ENCODE assay signal across 10 cellular contexts in genomic region chr5:61290815-61291214, GRCh38. TPM values are rescaled to one million over a fixed set of nuclear protein-coding genes. Genes with fewer than 3 reads are reported as not detected.
DNase-seq lines count a peak whose midpoint lies in the region; ATAC-seq, FAIRE-seq and TF ChIP-seq lines count a peak whose summit lies in the region.
"Had no signal": no experiment of that assay in that cellular context is flagged by ENCODE, and none has a peak within 500 bp of the region (broad histone marks: within the 10 kb centered on the region; RNA-seq: fewer than 3 reads in every experiment).

No MANE protein-coding gene starts in this region.

- in situ Hi-C loops in K562 (cut with MboI) = no loop called here

- DNase-seq in NCI-H146 treated with DMSO at 0.1 percent for 48 hours (lab: John Stamatoyannopoulos, UW; ENCODE audit: unreplicated experiment) = peak; percentile 32
- no peak for DNase-seq in K562 (ENCODE audit: extremely low read depth in 1 of 4, low spot score in 3 of 4)
- no peak for DNase-seq in lower lobe of right lung
- no peak for DNase-seq in type B pancreatic cell (ENCODE audit: extremely low spot score, unreplicated experiment)
- no peak for DNase-seq in UCSD-AML1 (lab: John Stamatoyannopoulos, UW; ENCODE audit: unreplicated experiment)
- no peak for DNase-seq in activated effector memory CD4-positive, alpha-beta T cell treated with anti-CD3 and anti-CD28 coated beads, Interleukin-2, amount 50 U/mL, for 16 hours
- DNase-seq: DMS79 treated with DMSO at 0.1 percent for 48 hours had no signal

- peaks cover 3% of the 10 kb centered on the region for H3K36me3 Mint-ChIP-seq in type B pancreatic cell

- no peaks in the 10 kb centered on the region for H3K79me2 ChIP-seq in K562 (ENCODE audit: control insufficient read depth, insufficient read depth, low read length)

- peaks cover 5% of the 10 kb centered on the region for H3K9me3 Mint-ChIP-seq in type B pancreatic cell

- H3K36me3 ChIP-seq in K562 (ENCODE audit: control insufficient read depth, insufficient read depth, low read length) (no peaks in the 10 kb centered on the region), lower lobe of right lung (no peaks in the 10 kb centered on the region)

- POLR2A ChIA-PET in K562 (lab: Yijun Ruan, JAX) = interaction anchor here (1.0 kb wide), 1 partner anchor 20 kb away, joined by 3 read pairs; no protein-coding TSS in a partner anchor

- peak overlapping the region; percentile 30 for H3K4me3 Mint-ChIP-seq in type B pancreatic cell
- H3K4me3 Mint-ChIP-seq: dendritic cell treated with granulocyte-macrophage colony-stimulating factor and Interleukin-4, amounts not matched to agents 40 ng/mL and 50 ng/mL, for 4 days had no signal

- peaks cover 10% of the 10 kb centered on the region for H3K4me1 Mint-ChIP-seq in type B pancreatic cell (ENCODE audit: unreplicated experiment)

- H3K27me3 ChIP-seq in K562 (ENCODE audit: control insufficient read depth in 2 of 2, insufficient read depth in 2 of 2, low read length in 2 of 2) (peaks cover 3 to 17% of the 10 kb centered on the region in 2 experiments; a peak in 4 of 5 replicates), lower lobe of right lung (ENCODE audit: low read depth) (no peaks in the 10 kb centered on the region)

- peak overlapping the region; percentile 3 for H3K27ac Mint-ChIP-seq in type B pancreatic cell
- H3K27ac Mint-ChIP-seq: dendritic cell treated with granulocyte-macrophage colony-stimulating factor and Interleukin-4, amounts not matched to agents 40 ng/mL and 50 ng/mL, for 4 days had no signal

- ATAC-seq in K562 = no peak
- peak; percentile 31 to 66 for ATAC-seq in lower lobe of right lung
- ATAC-seq in GM18867 (IDR thresholded peaks at IDR 0.05; ENCODE audit: unreplicated experiment) = no peak
- ATAC-seq: Panc1 had no signal

- TF ChIP-seq CTCF in K562 (IDR thresholded peaks at IDR 0.05 in 2 of 3, conservative IDR thresholded peaks at IDR 0.05 in 1 of 3; ENCODE audit: insufficient read depth in 2 of 3, low read depth in 1 of 3, low read length in 3 of 3) = no peak
- no peak for TF ChIP-seq CTCF in lower lobe of right lung (IDR thresholded peaks at IDR 0.05)
- TF ChIP-seq CTCF in type B pancreatic cell (conservative IDR thresholded peaks at IDR 0.05) = no peak

- H3K27me3 Mint-ChIP-seq in type B pancreatic cell = no peaks in the 10 kb centered on the region
- H3K27me3 Mint-ChIP-seq: dendritic cell treated with granulocyte-macrophage colony-stimulating factor and Interleukin-4, amounts not matched to agents 40 ng/mL and 50 ng/mL, for 4 days had no signal

- no peak for FAIRE-seq in K562 (lab: Jason Lieb, UNC)

- TF ChIP-seq EP300 in K562 (IDR thresholded peaks at IDR 0.05; ENCODE audit: low read length) = no peak

- CTCF ChIA-PET in K562 (lab: Yijun Ruan, JAX; ENCODE audit: low intra/inter-chr PET ratio) = no interaction called here

- no peak overlapping the region for H3K4me3 ChIP-seq in K562
- no peak overlapping the region for H3K4me3 ChIP-seq in lower lobe of right lung

- TF ChIP-seq RAD21 in K562 (CRISPR knock-in tag; conservative IDR thresholded peaks at IDR 0.05 in 1 of 2, IDR thresholded peaks at IDR 0.05 in 1 of 2) = no peak

- H4K20me1 ChIP-seq in K562 (replicated peaks; ENCODE audit: control insufficient read depth, insufficient read depth, low read length) = no peaks in the 10 kb centered on the region

- intact Hi-C loops in K562 (cut with micrococcal nuclease) = no loop called here
- intact Hi-C loops in lower lobe of right lung (cut with DNase I) = no loop called here

- no TSS peak for BruUV-seq in K562 (replicated peaks; lab: Mats Ljungman, UMichigan)

- H3K27ac ChIP-seq in K562 (ENCODE audit: extremely low read depth, low read depth, low read length) = no peak overlapping the region
- H3K27ac ChIP-seq in lower lobe of right lung = peak overlapping the region; percentile 7

- H3K4me2 ChIP-seq in K562 (ENCODE audit: insufficient read depth, low read length) = no peak overlapping the region

- H2AFZ ChIP-seq in K562 (ENCODE audit: low read depth, low read length) = no peak overlapping the region

- TF ChIP-seq POLR2A in K562 (conservative IDR thresholded peaks at IDR 0.05) = no peak

- WGBS in K562 (ENCODE audit: insufficient coverage, low coverage, missing lambda C conversion rate) = 7% methylated on average over 3 of the region's 3 CpGs

- no peaks in the 10 kb centered on the region for H3K4me1 ChIP-seq in K562 (replicated peaks in 1 of 2; ENCODE audit: control insufficient read depth in 2 of 2, insufficient read depth in 2 of 2, low read length in 2 of 2)
- H3K4me1 ChIP-seq in lower lobe of right lung = peaks cover 22% of the 10 kb centered on the region

- no peaks in the 10 kb centered on the region for H3K9me1 ChIP-seq in K562 (ENCODE audit: control insufficient read depth, insufficient read depth, low read length)

- no peak overlapping the region for H3K9ac ChIP-seq in K562 (ENCODE audit: insufficient read depth in 1 of 2, low read depth in 2 of 2, low read length in 2 of 2)

- H3K9me3 ChIP-seq in K562 (replicated peaks; ENCODE audit: control insufficient read depth, insufficient read depth, low read depth, low read length) = no peaks in the 10 kb centered on the region
- no peaks in the 10 kb centered on the region for H3K9me3 ChIP-seq in lower lobe of right lung

TF ChIP-seq in K562, 482 proteins besides CTCF, POLR2A, EP300 and RAD21:
- TF ChIP-seq GATA2 (CRISPR knock-in tag; IDR thresholded peaks at IDR 0.05) (no peak), HDAC1 (IDR thresholded peaks at IDR 0.05) (no peak), BRD9 (IDR thresholded peaks at IDR 0.05; ENCODE audit: low read depth, partially characterized antibody) (no peak), NONO (IDR thresholded peaks at IDR 0.05; ENCODE audit: low read depth in 2 of 2, low read length in 1 of 2) (no peak), ILF3 (IDR thresholded peaks at IDR 0.05; ENCODE audit: borderline replicate concordance) (no peak)
- TF ChIP-seq, protein P1, sequence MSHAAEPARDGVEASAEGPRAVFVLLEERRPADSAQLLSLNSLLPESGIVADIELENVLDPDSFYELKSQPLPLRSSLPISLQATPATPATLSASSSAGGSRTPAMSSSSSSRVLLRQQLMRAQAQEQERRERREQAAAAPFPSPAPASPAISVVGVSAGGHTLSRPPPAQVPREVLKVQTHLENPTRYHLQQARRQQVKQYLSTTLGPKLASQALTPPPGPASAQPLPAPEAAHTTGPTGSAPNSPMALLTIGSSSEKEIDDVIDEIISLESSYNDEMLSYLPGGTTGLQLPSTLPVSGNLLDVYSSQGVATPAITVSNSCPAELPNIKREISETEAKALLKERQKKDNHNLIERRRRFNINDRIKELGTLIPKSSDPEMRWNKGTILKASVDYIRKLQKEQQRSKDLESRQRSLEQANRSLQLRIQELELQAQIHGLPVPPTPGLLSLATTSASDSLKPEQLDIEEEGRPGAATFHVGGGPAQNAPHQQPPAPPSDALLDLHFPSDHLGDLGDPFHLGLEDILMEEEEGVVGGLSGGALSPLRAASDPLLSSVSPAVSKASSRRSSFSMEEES (CRISPR knock-in tag; IDR thresholded peaks at IDR 0.05) = peak; percentile 69

RNA-seq across cellular contexts. Expression of gene ZSWIM6, which starts 41.2 kb away (rescaled TPM):
- total RNA-seq in K562 (2011; cell fraction: chromatin; rRNA removed; ENCODE audit: low replicate concordance) = 3.1 and 3.9 TPM in 2 replicates
- total RNA-seq in K562 (2011; cell fraction: nucleolus; rRNA removed) = 1.8 and 2.2 TPM in 2 replicates
- 1.8 and 2.2 TPM in 2 replicates for total RNA-seq in K562 (2011; cell fraction: nucleoplasm; rRNA removed)
- total RNA-seq in K562 (2014; rRNA removed) (1.1 and 1.3 TPM in 2 replicates), K562 (2014; rRNA removed; fragmentation: Illumina TruSeq; extraction: Trizol) (1.8 and 2.0 TPM in 2 replicates), K562 (2015; rRNA removed; fragmentation: Illumina TruSeq; extraction: Trizol) (1.7 and 2.0 TPM in 2 replicates), K562 (2021) (2.8 and 3.2 TPM in 2 replicates), lower lobe of right lung (18.1 TPM), type B pancreatic cell (ENCODE audit: low replicate concordance) (22.4 and 24.6 TPM in 2 replicates)
- polyA plus RNA-seq in K562 (2011; rRNA removed) (2.7 and 3.8 TPM in 2 replicates), K562 (2014; fragmentation: Illumina TruSeq; extraction: Trizol) (3.0 and 3.1 TPM in 2 replicates), K562 (2014; fragmentation: Nextera tagmentation; extraction: Ambion mirVana) (1 to 10 TPM in 1 of 2 experiments, under 1 TPM in 1; 0.81 to 1.6 TPM), K562 (2014; rRNA removed) (1.6 and 2.2 TPM in 2 replicates)
- 1.7 and 3.2 TPM in 2 replicates for polyA plus RNA-seq in K562 (2011; cell fraction: cytosol; rRNA removed)
- polyA plus RNA-seq in K562 (2011; cell fraction: nucleus; rRNA removed) = 6.7 and 9.7 TPM in 2 replicates
- 1.5 and 2.4 TPM in 2 replicates for polyA plus RNA-seq in K562 (2012)
- 5.6 and 6.0 TPM in 2 replicates for polyA minus RNA-seq in K562 (2011; rRNA and poly(A)+ RNA removed)
- 2.6 and 3.3 TPM in 2 replicates for polyA minus RNA-seq in K562 (2011; cell fraction: cytosol; rRNA and poly(A)+ RNA removed)
- polyA minus RNA-seq in K562 (2011; cell fraction: nucleus; rRNA and poly(A)+ RNA removed) = 2.8 and 7.3 TPM in 2 replicates

Comparison
In these comparisons a context has a peak if more than half of its experiments do, and no peak if none do; other contexts are left out.
1. ATAC-seq: peak in lower lobe of right lung (2 of 2); none in K562 (single experiment) and GM18867 (single experiment).